ENCODE assay signal across 10 cellular contexts in genomic region chr13:46571189-46571901, GRCh38. TPM values are rescaled to one million over a fixed set of nuclear protein-coding genes. Genes with fewer than 3 reads are reported as not detected.
A peak's percentile ranks its signal among the peaks of the same experiment; 100 is the strongest.
DNase-seq lines count a peak whose midpoint lies in the region; ATAC-seq and TF ChIP-seq lines count a peak whose summit lies in the region.
"Had no signal": no experiment of that assay in that cellular context is flagged by ENCODE, and none has a peak within 500 bp of the region (broad histone marks: within the 10 kb centered on the region; RNA-seq: fewer than 3 reads in every experiment).

No MANE protein-coding gene starts in this region.

- H3K27ac Mint-ChIP-seq in mesothelial cell of epicardium = no peak overlapping the region

- no peak overlapping the region for H3K4me3 ChIP-seq in AG04450 (ENCODE audit: low read depth, low read length)
- no peak overlapping the region for H3K4me3 ChIP-seq in fibroblast of the aortic adventitia (ENCODE audit: low read depth, low read length)
- H3K4me3 ChIP-seq: right lobe of liver had no signal

- H3K36me3 Mint-ChIP-seq in mesothelial cell of epicardium = no peaks in the 10 kb centered on the region

- ATAC-seq in GM18873 (IDR thresholded peaks at IDR 0.05; ENCODE audit: low FRiP score, unreplicated experiment) = peak; percentile 61
- ATAC-seq in HG03565 (IDR thresholded peaks at IDR 0.05; ENCODE audit: unreplicated experiment) = peak; percentile 60

- H3K27me3 ChIP-seq in AG04450 (ENCODE audit: control insufficient read depth, insufficient read depth, low read length) = no peaks in the 10 kb centered on the region
- H3K27me3 ChIP-seq: right lobe of liver had no signal

- peak overlapping the region; percentile 66 for H3K27ac ChIP-seq in AG04450 (ENCODE audit: low read depth, low read length)
- no peak overlapping the region for H3K27ac ChIP-seq in RWPE1
- H3K27ac ChIP-seq: right lobe of liver had no signal

- POLR2A ChIA-PET in AG04450 (lab: Yijun Ruan, JAX) (interaction anchor here (0.8 kb wide), 1 partner anchor 19 kb away, joined by 3 read pairs; the partner anchor contains the start of gene LRCH1), RWPE1 (lab: Yijun Ruan, JAX; ENCODE audit: low non-redundant PET) (no interaction called here)

- H3K4me3 Mint-ChIP-seq in mesothelial cell of epicardium = no peak overlapping the region

- no peaks in the 10 kb centered on the region for H3K27me3 Mint-ChIP-seq in mesothelial cell of epicardium (ENCODE audit: low read depth)

- CTCF ChIA-PET in AG04450 (lab: Charles Lee) = interaction anchor here (1.3 kb wide), 1 partner anchor 20 kb away, joined by 6 read pairs; no protein-coding TSS in a partner anchor
- CTCF ChIA-PET in RWPE1 (lab: Yijun Ruan, JAX) = interaction anchor here (0.6 to 0.7 kb wide), 2 partner anchors 20 to 123 kb away, joined by 3 to 4 read pairs; no protein-coding TSS in a partner anchor

- DNase-seq in AG04450 (ENCODE audit: low read depth, low spot score) = peak; percentile 38
- peak; percentile 72 for DNase-seq in fibroblast of the aortic adventitia (ENCODE audit: low read depth)
- DNase-seq in mesothelial cell of epicardium (ENCODE audit: low spot score in 2 of 2, unreplicated experiment in 2 of 2) = no peak
- DNase-seq in iPS-NIHi11 (ENCODE audit: low spot score) = no peak
- no peak for DNase-seq in GM19240 (ENCODE audit: insufficient read length, low spot score)
- DNase-seq in RWPE1 (ENCODE audit: low spot score) = no peak
- DNase-seq: cortex of kidney, right lobe of liver had no signal

- H3K4me1 Mint-ChIP-seq in mesothelial cell of epicardium = peaks cover 22% of the 10 kb centered on the region

- no peaks in the 10 kb centered on the region for H3K9me3 Mint-ChIP-seq in mesothelial cell of epicardium

- no peak for TF ChIP-seq CTCF in AG04450 (IDR thresholded peaks at IDR 0.05; ENCODE audit: low read depth, low read length)
- no peak for TF ChIP-seq CTCF in fibroblast of the aortic adventitia (IDR thresholded peaks at IDR 0.05; ENCODE audit: insufficient read depth, low read length)
- TF ChIP-seq CTCF in mesothelial cell of epicardium (IDR thresholded peaks at IDR 0.05; ENCODE audit: unreplicated experiment) = no peak
- TF ChIP-seq CTCF in RWPE1 (conservative IDR thresholded peaks at IDR 0.05; ENCODE audit: low read depth) = no peak

- no peaks in the 10 kb centered on the region for H3K9me3 ChIP-seq in AG04450 (ENCODE audit: control insufficient read depth, insufficient read depth, low read length)
- H3K9me3 ChIP-seq: right lobe of liver had no signal

RNA-seq across cellular contexts. Expression of gene LRCH1, which starts 18.4 kb away (rescaled TPM):
- polyA plus RNA-seq in AG04450 (2011; rRNA removed) = 16.5 and 17.4 TPM in 2 replicates
- 21.3 and 24.1 TPM in 2 replicates for polyA minus RNA-seq in AG04450 (2011; rRNA and poly(A)+ RNA removed)
- total RNA-seq in fibroblast of the aortic adventitia (ENCODE audit: low replicate concordance) (8.2 and 9.5 TPM in 2 replicates), mesothelial cell of epicardium (29.4 to 29.6 TPM (median 29.6 TPM) in 3 replicates)

Comparison
In these comparisons a context has a peak if more than half of its experiments do, and no peak if none do; other contexts are left out.
1. DNase-seq: peak in AG04450 (single experiment) and fibroblast of the aortic adventitia (single experiment); none in mesothelial cell of epicardium (0 of 2), iPS-NIHi11 (single experiment), GM19240 (single experiment) and RWPE1 (single experiment).